In the genomic region with DNA sequence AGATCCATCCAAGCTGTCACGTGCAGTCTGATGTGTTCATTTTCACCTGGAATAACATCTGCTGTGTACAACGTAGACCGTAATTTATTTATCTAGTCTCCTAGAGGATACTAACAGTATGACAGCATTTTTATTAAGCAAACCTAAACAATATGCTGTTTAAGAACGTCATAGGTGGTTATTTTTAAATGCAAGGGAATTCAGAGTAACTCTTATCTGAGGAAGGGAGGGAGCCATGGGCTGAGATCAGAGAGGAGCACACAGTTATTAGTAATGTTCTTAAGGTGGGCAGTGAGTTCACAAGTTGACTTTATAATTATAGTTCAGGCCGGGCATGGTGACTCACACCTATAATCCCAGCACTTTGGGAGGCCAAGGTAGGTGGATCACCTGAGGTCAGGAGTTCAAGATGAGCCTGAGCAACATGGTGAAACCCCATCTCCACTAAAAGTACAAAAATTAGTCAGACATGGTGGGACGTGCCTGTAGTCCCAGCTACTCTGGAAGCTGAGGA, we compare ENCODE assay signal across 11 cellular contexts.
DNase-seq lines count a peak whose midpoint lies in the region; ATAC-seq and TF ChIP-seq lines count a peak whose summit lies in the region.
"Had no signal": no experiment of that assay in that cellular context is flagged by ENCODE, and none has a peak within 500 bp of the region (broad histone marks: within the 10 kb centered on the region; RNA-seq: fewer than 3 reads in every experiment).

No MANE protein-coding gene starts in this region.

- H3K9me3 ChIP-seq in cardiac muscle cell (ENCODE audit: low read depth) (no peaks in the 10 kb centered on the region), right atrium auricular region (no peaks in the 10 kb centered on the region), PC-9 (ENCODE audit: insufficient read depth, low read depth) (no peaks in the 10 kb centered on the region)
- H3K9me3 ChIP-seq: right lobe of liver, thoracic aorta had no signal

- intact Hi-C loops in PC-9 (cut with micrococcal nuclease; ENCODE audit: unreplicated experiment): no loop called here

- peak in 1 of 2 donors; percentile 31 for DNase-seq in cardiac muscle cell (ENCODE audit: low read depth in 1 of 2, low spot score in 1 of 2)
- no peak for DNase-seq in right atrium auricular region (ENCODE audit: low spot score)
- peak in 1 of 2 experiments; percentile 76 for DNase-seq in PC-9
- peak; percentile 16 for DNase-seq in stimulated activated naive CD8-positive, alpha-beta T cell treated with anti-CD3 and anti-CD28 coated beads, Interleukin-15, Interleukin-2, amounts not matched to agents 100 U/mL and 50 U/mL, for 24 hours
- no peak for DNase-seq in pons (ENCODE audit: low spot score)
- DNase-seq: central memory CD4-positive, alpha-beta T cell had no signal

- H3K79me2 ChIP-seq in PC-9 (ENCODE audit: low read depth): no peaks in the 10 kb centered on the region

- no peaks in the 10 kb centered on the region for H3K9me2 ChIP-seq in PC-9 (ENCODE audit: insufficient read depth)

- H2AFZ ChIP-seq in PC-9: no peak overlapping the region

- POLR2A ChIA-PET in PC-9 (lab: Charles Lee; ENCODE audit: unreplicated experiment): interaction anchor here (0.7 to 1.0 kb wide), 2 partner anchors 84 to 504 kb away, joined by 3 to 10 read pairs; no protein-coding TSS in a partner anchor

- peaks cover 10% of the 10 kb centered on the region for H3K4me1 ChIP-seq in cardiac muscle cell (ENCODE audit: low read depth)
- no peaks in the 10 kb centered on the region for H3K4me1 ChIP-seq in right atrium auricular region
- H3K4me1 ChIP-seq in PC-9 (replicated peaks; ENCODE audit: insufficient read depth): peaks cover 24% of the 10 kb centered on the region
- H3K4me1 ChIP-seq: right lobe of liver had no signal

- H3K27ac ChIP-seq in cardiac muscle cell: peak overlapping the region; percentile 62
- no peak overlapping the region for H3K27ac ChIP-seq in right atrium auricular region
- peak overlapping the region; percentile 49 for H3K27ac ChIP-seq in PC-9
- H3K27ac ChIP-seq: right lobe of liver, thoracic aorta had no signal

- H3K36me3 ChIP-seq in cardiac muscle cell (no peaks in the 10 kb centered on the region), right atrium auricular region (no peaks in the 10 kb centered on the region), PC-9 (ENCODE audit: low read depth) (no peaks in the 10 kb centered on the region)
- H3K36me3 ChIP-seq: right lobe of liver, thoracic aorta had no signal

- H3K4me3 ChIP-seq in cardiac muscle cell (no peak overlapping the region), right atrium auricular region (no peak overlapping the region), PC-9 (no peak overlapping the region)
- H3K4me3 ChIP-seq: right lobe of liver, thoracic aorta had no signal

- H3K27me3 ChIP-seq in cardiac muscle cell (no peaks in the 10 kb centered on the region), right atrium auricular region (no peaks in the 10 kb centered on the region), PC-9 (ENCODE audit: insufficient read depth, low read depth) (no peaks in the 10 kb centered on the region)
- H3K27me3 ChIP-seq: right lobe of liver had no signal

- peak overlapping the region; percentile 7; the same call in 1 of the 2 replicates for H3K4me2 ChIP-seq in PC-9

- H3F3A ChIP-seq in PC-9 (ENCODE audit: insufficient read depth, low read depth): peaks cover 18% of the 10 kb centered on the region; the same call in 1 of the 2 replicates

- BruUV-seq in PC-9 (replicated peaks; lab: Mats Ljungman, UMichigan): no TSS peak

- ATAC-seq in esophagus mucosa (peak; percentile 63), HG02571 (IDR thresholded peaks at IDR 0.05; ENCODE audit: unreplicated experiment) (no peak), HG02763 (IDR thresholded peaks at IDR 0.05; ENCODE audit: unreplicated experiment) (no peak)
- ATAC-seq in stimulated activated naive CD8-positive, alpha-beta T cell treated with anti-CD3 and anti-CD28 coated beads, Interleukin-15, Interleukin-2, amounts not matched to agents 100 U/mL and 50 U/mL, for 24 hours: peak; percentile 77

- TF ChIP-seq CTCF in cardiac muscle cell (IDR thresholded peaks at IDR 0.05; ENCODE audit: low read depth, low read length) (no peak), right atrium auricular region (IDR thresholded peaks at IDR 0.05) (no peak), PC-9 (conservative IDR thresholded peaks at IDR 0.05) (no peak)

- H4K20me1 ChIP-seq in PC-9 (ENCODE audit: insufficient read depth): no peaks in the 10 kb centered on the region

- CTCF ChIA-PET in PC-9 (lab: Charles Lee): interaction anchor here (1.0 to 1.7 kb wide), 2 partner anchors 15 to 153 kb away, joined by 3 to 5 read pairs; no protein-coding TSS in a partner anchor

Comparison
In these comparisons a context has a peak if more than half of its experiments do, and no peak if none do; other contexts are left out.
1. H3K27ac ChIP-seq: peak in cardiac muscle cell (single experiment) and PC-9 (single experiment); none in right atrium auricular region (0 of 2).
2. ATAC-seq: peak in esophagus mucosa (single experiment) and stimulated activated naive CD8-positive, alpha-beta T cell treated with anti-CD3 and anti-CD28 coated beads, Interleukin-15, Interleukin-2, amounts not matched to agents 100 U/mL and 50 U/mL, for 24 hours (single experiment); none in HG02571 (single experiment) and HG02763 (single experiment).